8 cellular contexts compared by ENCODE assay signal in the genomic region with DNA sequence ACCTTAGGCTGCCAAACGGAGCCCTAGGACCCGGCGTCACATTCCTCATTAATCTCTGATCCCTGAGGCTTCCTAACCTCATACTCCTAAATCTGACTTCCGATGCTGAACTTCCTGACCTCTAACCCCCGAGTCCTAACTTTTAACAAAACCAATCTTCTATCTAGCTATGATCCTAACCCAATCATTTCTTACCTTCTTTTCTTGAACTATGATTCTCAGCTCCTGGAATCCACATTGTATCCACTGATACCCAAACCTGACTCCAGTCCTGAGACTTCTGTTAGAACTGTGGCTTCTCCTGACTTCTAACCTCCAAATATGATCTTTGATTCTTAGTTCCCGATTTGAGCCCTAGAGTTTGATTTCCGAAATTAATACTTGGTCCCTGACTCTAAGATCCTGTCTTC. TPM values are rescaled to one million over a fixed set of nuclear protein-coding genes. Genes with fewer than 3 reads are reported as not detected.
A peak's percentile ranks its signal among the peaks of the same experiment; 100 is the strongest.
DNase-seq lines count a peak whose midpoint lies in the region; ATAC-seq and TF ChIP-seq lines count a peak whose summit lies in the region.

No MANE protein-coding gene starts in this region.

- peak overlapping the region; percentile 89 for H3K4me2 ChIP-seq in fibroblast of lung (ENCODE audit: extremely low read depth, insufficient read depth, low read length)

- H3K4me1 ChIP-seq in RWPE2 (ENCODE audit: insufficient read depth, poor library complexity, severe bottlenecking) (no peaks in the 10 kb centered on the region), fibroblast of lung (ENCODE audit: control insufficient read depth, extremely low read depth, insufficient read depth, low read length) (no peaks in the 10 kb centered on the region)

- H2AFZ ChIP-seq in fibroblast of lung (ENCODE audit: low read length): peak overlapping the region; percentile 82

- H3K27me3 ChIP-seq in RWPE2 (ENCODE audit: insufficient read depth, poor library complexity, severe bottlenecking) (no peaks in the 10 kb centered on the region), fibroblast of lung (ENCODE audit: control insufficient read depth, insufficient read depth, low read length) (no peaks in the 10 kb centered on the region)

- no peaks in the 10 kb centered on the region for H3K9me3 ChIP-seq in RWPE2 (ENCODE audit: severe bottlenecking)
- no peaks in the 10 kb centered on the region for H3K9me3 ChIP-seq in fibroblast of lung (ENCODE audit: control insufficient read depth, insufficient read depth, low read depth, low read length)

- TF ChIP-seq CTCF in GM12864 (IDR thresholded peaks at IDR 0.05; ENCODE audit: low read depth, low read length, missing control alignments) (no peak), RWPE2 (IDR thresholded peaks at IDR 0.05; ENCODE audit: poor library complexity, severe bottlenecking) (no peak), fibroblast of lung (conservative IDR thresholded peaks at IDR 0.05 in 1 of 2, IDR thresholded peaks at IDR 0.05 in 1 of 2; ENCODE audit: low read depth in 1 of 2, low read length in 2 of 2) (no peak), retinal pigment epithelial cell (conservative IDR thresholded peaks at IDR 0.05; ENCODE audit: low read depth, low read length) (no peak), GM10266 (IDR thresholded peaks at IDR 0.05; ENCODE audit: control insufficient read depth, insufficient read depth, low read depth, missing control alignments) (no peak)

- ATAC-seq in RWPE2 (ENCODE audit: low read depth) (no peak), HG02642 (IDR thresholded peaks at IDR 0.05; ENCODE audit: poor library complexity, unreplicated experiment) (no peak), HG03521 (IDR thresholded peaks at IDR 0.05; ENCODE audit: unreplicated experiment) (no peak)

- no peaks in the 10 kb centered on the region for H3K36me3 ChIP-seq in RWPE2 (ENCODE audit: low read depth)
- peaks cover 1% of the 10 kb centered on the region for H3K36me3 ChIP-seq in fibroblast of lung (ENCODE audit: control insufficient read depth, insufficient read depth, low read length)

- H3K4me3 ChIP-seq in GM12864 (ENCODE audit: low read depth, low read length): peak overlapping the region; percentile 70
- H3K4me3 ChIP-seq in RWPE2 (ENCODE audit: severe bottlenecking): peak overlapping the region; percentile 66
- H3K4me3 ChIP-seq in fibroblast of lung (replicated peaks in 1 of 4; ENCODE audit: control extremely low read depth in 1 of 4, insufficient read depth in 1 of 4, low read depth in 3 of 4, low read length in 4 of 4): peak overlapping the region; percentile 50 to 82 (median 78)
- peak overlapping the region; percentile 89 for H3K4me3 ChIP-seq in retinal pigment epithelial cell (ENCODE audit: low read length)

- DNase-seq in GM12864 (ENCODE audit: low read depth): no peak
- no peak for DNase-seq in RWPE2 (ENCODE audit: low spot score)
- no peak for DNase-seq in fibroblast of lung (ENCODE audit: low read depth in 2 of 2)
- no peak for DNase-seq in retinal pigment epithelial cell (ENCODE audit: low read depth)
- DNase-seq in GM10266 (ENCODE audit: extremely low spot score): no peak
- no peak for DNase-seq in retina

- peak overlapping the region; percentile 77 for H3K9ac ChIP-seq in fibroblast of lung (ENCODE audit: insufficient read depth, low read length)

- H3K27ac ChIP-seq in RWPE2 (ENCODE audit: poor library complexity, severe bottlenecking) (peak overlapping the region; percentile 15), fibroblast of lung (ENCODE audit: insufficient read depth, low read length) (peak overlapping the region; percentile 80)

- peaks cover 5% of the 10 kb centered on the region for H3K79me2 ChIP-seq in fibroblast of lung (ENCODE audit: control insufficient read depth, insufficient read depth, low read length)

- no peaks in the 10 kb centered on the region for H4K20me1 ChIP-seq in fibroblast of lung (ENCODE audit: control insufficient read depth, extremely low read depth, insufficient read depth, low read length)

RNA-seq across cellular contexts. Expression of a gene that starts 0.5 kb away (rescaled TPM):
- 8.2 and 10.9 TPM in 2 replicates for total RNA-seq in fibroblast of lung
- 8.3 and 9.8 TPM in 2 replicates for polyA plus RNA-seq in fibroblast of lung
- 15.1 and 19.8 TPM in 2 replicates for polyA plus RNA-seq in fibroblast of lung (2012)
- polyA minus RNA-seq in fibroblast of lung (ENCODE audit: low replicate concordance): 2.6 and 4.3 TPM in 2 replicates

RNA-seq across cellular contexts. Expression of a gene that starts 0.8 kb away (rescaled TPM):
- 50.8 and 51.7 TPM in 2 replicates for total RNA-seq in fibroblast of lung
- polyA plus RNA-seq in fibroblast of lung: 38.7 and 45.4 TPM in 2 replicates
- polyA plus RNA-seq in fibroblast of lung (2012): 43.4 and 47.9 TPM in 2 replicates
- polyA minus RNA-seq in fibroblast of lung (ENCODE audit: low replicate concordance): 86.2 and 118 TPM in 2 replicates

RNA-seq across cellular contexts. Expression of a gene that starts 11.8 kb away (rescaled TPM):
- not detected in 2 replicates for total RNA-seq in fibroblast of lung
- 0.06 TPM in 1 of 2 replicates, not detected in the other for polyA plus RNA-seq in fibroblast of lung
- 0.28 TPM in 1 of 2 replicates, not detected in the other for polyA plus RNA-seq in fibroblast of lung (2012)
- not detected in 2 replicates for polyA minus RNA-seq in fibroblast of lung (ENCODE audit: low replicate concordance)

RNA-seq across cellular contexts. Expression of a gene that starts 22.1 kb away (rescaled TPM):
- 2.6 and 3.5 TPM in 2 replicates for total RNA-seq in fibroblast of lung
- 0.59 and 0.86 TPM in 2 replicates for polyA plus RNA-seq in fibroblast of lung
- polyA plus RNA-seq in fibroblast of lung (2012): 1.1 and 1.7 TPM in 2 replicates
- 1.6 TPM in 1 of 2 replicates, not detected in the other for polyA minus RNA-seq in fibroblast of lung (ENCODE audit: low replicate concordance)

RNA-seq across cellular contexts. Expression of a gene that starts 30.3 kb away (rescaled TPM):
- 5.6 and 10.4 TPM in 2 replicates for total RNA-seq in fibroblast of lung
- polyA plus RNA-seq in fibroblast of lung: 7.2 and 10.1 TPM in 2 replicates
- polyA plus RNA-seq in fibroblast of lung (2012): 13.1 and 17.0 TPM in 2 replicates
- 17.2 and 19.9 TPM in 2 replicates for polyA minus RNA-seq in fibroblast of lung (ENCODE audit: low replicate concordance)
